Comparison of ENCODE assay signal across 30 cellular contexts in genomic region chr5:31269259-31269658, GRCh38.
"Had no signal": no experiment of that assay in that cellular context is flagged by ENCODE, and none has a peak within 500 bp of the region (broad histone marks: within the 10 kb centered on the region; RNA-seq: fewer than 3 reads in every experiment).

No MANE protein-coding gene starts in this region.

- DNase-seq: Kasumi-1, KG1, MG63, MV-4-11, NCI-H1092, NCI-H1105, NCI-H1417 treated with DMSO at 0.1 percent for 48 hours, NCI-H1436 treated with DMSO at 0.1 percent for 48 hours, NCI-H1694 treated with DMSO at 0.1 percent for 48 hours, NCI-H187 treated with DMSO at 0.1 percent for 48 hours, NCI-H2029, NCI-H2081 treated with DMSO at 0.1 percent for 48 hours, NCI-H2107, NCI-H2171, NCI-H226, NCI-H446 treated with DMSO at 0.1 percent for 48 hours, NCI-H510A, NCI-H524, NCI-H526, NCI-H69, NCI-H748 treated with DMSO at 0.1 percent for 48 hours, NCI-H82, OCI-M1, PC-3, Right ventricle myocardium superior, RPMI8226, SHP77 treated with DMSO at 0.1 percent for 48 hours, SK-N-SH had no signal

- ATAC-seq: PC-3 had no signal

- H3K9me3 ChIP-seq: MG63, Peyer's patch, SJSA1, SK-N-SH had no signal

- H3K4me2 ChIP-seq: SK-N-SH had no signal

- H3K27ac ChIP-seq: Peyer's patch, SJSA1 had no signal

- H3K4me3 ChIP-seq: MG63, Peyer's patch, SJSA1 had no signal

- H3K9ac ChIP-seq: SK-N-SH had no signal

- H3K4me1 ChIP-seq: SJSA1 had no signal

- H3K36me3 ChIP-seq: Peyer's patch, SJSA1 had no signal

- H3K27me3 ChIP-seq: MG63, Peyer's patch, SJSA1 had no signal
